ENCODE assay signal across 9 cellular contexts in the genomic region with DNA sequence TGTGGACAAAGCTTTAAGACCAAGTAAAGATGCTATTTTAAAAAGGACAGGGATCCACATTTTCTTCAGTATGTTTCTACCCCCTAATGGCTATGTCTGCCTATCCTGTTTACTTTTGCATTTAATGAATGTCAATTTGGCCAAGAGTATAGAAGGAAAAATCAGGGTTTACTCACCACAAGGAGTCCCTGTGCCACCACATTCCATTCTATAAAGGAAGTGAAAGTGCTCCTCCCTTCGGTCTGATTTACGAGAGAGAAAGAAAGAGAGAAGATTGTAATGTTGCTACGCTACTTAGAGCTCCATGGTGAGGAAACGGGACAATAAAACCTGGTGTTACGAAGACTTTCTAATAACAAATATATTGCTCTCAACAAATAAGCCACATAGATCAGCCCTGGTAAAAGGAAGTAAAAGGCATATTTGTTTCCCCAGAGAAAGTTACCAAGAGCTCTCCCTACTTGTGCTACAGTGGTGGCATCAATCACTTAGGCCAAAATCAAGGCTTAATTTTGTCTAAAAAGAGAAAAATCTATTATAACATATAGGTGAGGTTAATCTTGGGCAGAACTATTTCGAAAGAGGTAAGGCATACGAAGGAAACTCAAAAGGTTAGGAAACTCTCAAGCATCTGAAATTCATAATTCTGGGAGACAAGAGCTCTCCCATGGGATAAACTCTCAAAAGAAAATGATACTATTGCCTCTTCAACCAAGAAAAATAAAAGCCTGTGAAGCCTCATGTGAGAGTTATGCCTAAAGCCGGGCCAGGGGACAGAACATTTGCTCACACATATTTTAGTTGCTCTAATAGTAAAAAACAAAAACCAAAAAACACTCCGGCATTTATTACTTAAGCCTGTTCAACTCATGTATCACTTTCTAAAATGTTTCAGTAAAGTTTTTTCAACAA. TPM values are rescaled to one million over a fixed set of nuclear protein-coding genes. Genes with fewer than 3 reads are reported as not detected.
DNase-seq lines count a peak whose midpoint lies in the region; ATAC-seq and TF ChIP-seq lines count a peak whose summit lies in the region.
"Had no signal": no experiment of that assay in that cellular context is flagged by ENCODE, and none has a peak within 500 bp of the region (broad histone marks: within the 10 kb centered on the region; RNA-seq: fewer than 3 reads in every experiment).

No MANE protein-coding gene starts in this region.

- peaks cover 9% of the 10 kb centered on the region for H3K36me3 Mint-ChIP-seq in activated CD4-positive, alpha-beta memory T cell treated with anti-CD3 and anti-CD28 coated beads for 36 hours

- intact Hi-C loops in mammary epithelial cell (cut with micrococcal nuclease): loop anchor here (1.0 to 2.0 kb wide), 2 partner anchors 30 to 69 kb away; a partner anchor contains a TSS
- intact Hi-C loops in left colon (cut with DNase I, micrococcal nuclease): loop anchor here in 1 of 2 donors (10.0 kb wide), 1 partner anchor 172 kb away; no protein-coding TSS in a partner anchor
- intact Hi-C loops in tibial artery (cut with DNase I; ENCODE audit: low total_unique reads): loop anchor here (5.0 kb wide), 1 partner anchor 61 kb away; no protein-coding TSS in a partner anchor
- intact Hi-C loops in activated CD4-positive, alpha-beta memory T cell treated with anti-CD3 and anti-CD28 coated beads for 36 hours (cut with micrococcal nuclease): no loop called here

- no TSS peak for BruUV-seq in mammary epithelial cell (replicated peaks; lab: Mats Ljungman, UMichigan)

- in situ Hi-C loops in mammary epithelial cell (cut with MboI; ENCODE audit: low sequenced_read_pairs in 2 of 2): loop anchor here in 1 of 2 donors (5.0 kb wide), 1 partner anchor 169 kb away; no protein-coding TSS in a partner anchor

- POLR2A ChIA-PET in activated CD4-positive, alpha-beta memory T cell treated with anti-CD3 and anti-CD28 coated beads for 36 hours (lab: Charles Lee): no interaction called here

- peak overlapping the region; percentile 22 to 35 (median 26) for H3K4me3 ChIP-seq in mammary epithelial cell (replicated peaks in 1 of 3; ENCODE audit: insufficient read depth in 1 of 3, low read depth in 2 of 3, low read length in 3 of 3)
- H3K4me3 ChIP-seq in tibial artery: peak overlapping the region; percentile 38 to 40

- H3K79me2 ChIP-seq in mammary epithelial cell (ENCODE audit: insufficient read depth, low read length): no peaks in the 10 kb centered on the region

- no peak overlapping the region for H3K27ac ChIP-seq in C4-2B
- peak overlapping the region; percentile 71 for H3K27ac ChIP-seq in mammary epithelial cell (ENCODE audit: insufficient read depth, low read depth, low read length)
- H3K27ac ChIP-seq in tibial artery: peak overlapping the region; percentile 68 to 71
- H3K27ac ChIP-seq: HL-60 had no signal

- no peak overlapping the region for H3K4me3 Mint-ChIP-seq in activated CD4-positive, alpha-beta memory T cell treated with anti-CD3 and anti-CD28 coated beads for 36 hours

- peak; percentile 61 for TF ChIP-seq CTCF in C4-2B (conservative IDR thresholded peaks at IDR 0.05)
- TF ChIP-seq CTCF in mammary epithelial cell (conservative IDR thresholded peaks at IDR 0.05 in 1 of 2, IDR thresholded peaks at IDR 0.05 in 1 of 2; ENCODE audit: extremely low read depth in 1 of 2, insufficient read depth in 1 of 2, low read depth in 1 of 2, low read length in 2 of 2): peak; percentile 25 to 55
- peak; percentile 45 to 47 for TF ChIP-seq CTCF in tibial artery (IDR thresholded peaks at IDR 0.05)

- H3K4me1 ChIP-seq in mammary epithelial cell (ENCODE audit: insufficient read depth, low read length) (peaks cover 14% of the 10 kb centered on the region), tibial artery (peaks cover 0 to 68% (median 19%) of the 10 kb centered on the region in 4 donors)

- CTCF ChIA-PET in mammary epithelial cell (lab: Charles Lee; ENCODE audit: low non-redundant PET): interaction anchor here (0.6 to 1.2 kb wide), 4 partner anchors 68 to 267 kb away, joined by 3 to 6 read pairs (median 4); no protein-coding TSS in a partner anchor
- CTCF ChIA-PET in activated CD4-positive, alpha-beta memory T cell treated with anti-CD3 and anti-CD28 coated beads for 36 hours (lab: Charles Lee): interaction anchor here (1.2 to 2.0 kb wide), 2 partner anchors 9 to 68 kb away, joined by 5 to 11 read pairs; no protein-coding TSS in a partner anchor

- H3K27me3 ChIP-seq in mammary epithelial cell (ENCODE audit: insufficient read depth, low read length) (no peaks in the 10 kb centered on the region), tibial artery (no peaks in the 10 kb centered on the region)

- no peaks in the 10 kb centered on the region for H3K27me3 Mint-ChIP-seq in activated CD4-positive, alpha-beta memory T cell treated with anti-CD3 and anti-CD28 coated beads for 36 hours

- no peak overlapping the region for H3K27ac Mint-ChIP-seq in activated CD4-positive, alpha-beta memory T cell treated with anti-CD3 and anti-CD28 coated beads for 36 hours

- H3K9me3 ChIP-seq in mammary epithelial cell (replicated peaks; ENCODE audit: insufficient read depth, low read length) (no peaks in the 10 kb centered on the region), tibial artery (no peaks in the 10 kb centered on the region)

- peak overlapping the region; percentile 83 for H3K4me2 ChIP-seq in mammary epithelial cell (ENCODE audit: insufficient read depth, low read depth, low read length)

- WGBS in mammary epithelial cell (ENCODE audit: low coverage, missing lambda C conversion rate): 35% methylated on average over 9 of the region's 9 CpGs

- no peaks in the 10 kb centered on the region for H4K20me1 ChIP-seq in mammary epithelial cell (ENCODE audit: insufficient read depth, low read length)

- H3K9ac ChIP-seq in mammary epithelial cell (ENCODE audit: insufficient read depth, low read length): peak overlapping the region; percentile 52

- no peaks in the 10 kb centered on the region for H3K36me3 ChIP-seq in mammary epithelial cell (ENCODE audit: insufficient read depth, low read length)
- H3K36me3 ChIP-seq in tibial artery: peaks cover 0 to 6% (median 0%) of the 10 kb centered on the region in 3 donors

- peak; percentile 76 for ATAC-seq in GM21717 (IDR thresholded peaks at IDR 0.05; ENCODE audit: unreplicated experiment)
- ATAC-seq in left colon: peak; percentile 99

- no peaks in the 10 kb centered on the region for H3K9me3 Mint-ChIP-seq in activated CD4-positive, alpha-beta memory T cell treated with anti-CD3 and anti-CD28 coated beads for 36 hours

- DNase-seq in NAMALWA (ENCODE audit: low spot score) (peak; percentile 29), mammary epithelial cell (peak; percentile 72), left colon (no peak), tibial artery (no peak)
- no peak for DNase-seq in stimulated activated CD4-positive, alpha-beta T cell treated with anti-CD3 and anti-CD28 coated beads, Interleukin-12 subunit alpha, Interleukin-12 subunit beta, amount 100 ng/mL, for 4 hours
- DNase-seq in activated CD4-positive, alpha-beta memory T cell treated with anti-CD3 and anti-CD28 coated beads for 36 hours: no peak

- peaks cover 16% of the 10 kb centered on the region for H3K4me1 Mint-ChIP-seq in activated CD4-positive, alpha-beta memory T cell treated with anti-CD3 and anti-CD28 coated beads for 36 hours (ENCODE audit: low read depth)

- dilution Hi-C loops in mammary epithelial cell (cut with HindIII; ENCODE audit: low sequenced_read_pairs): no loop called here

- H2AFZ ChIP-seq in mammary epithelial cell (ENCODE audit: low read depth, low read length): peak overlapping the region; percentile 77

RNA-seq across cellular contexts. Expression of a gene that starts 29.5 kb away (rescaled TPM):
- 10 to 100 TPM; 16.2 to 21.1 TPM for total RNA-seq in mammary epithelial cell
- polyA plus RNA-seq in mammary epithelial cell: 7.8 TPM
- polyA minus RNA-seq in mammary epithelial cell: 7.9 TPM
- 10 to 100 TPM; 37.5 to 41.2 TPM for total RNA-seq in left colon
- 10 to 100 TPM; 35.6 TPM for total RNA-seq in activated CD4-positive, alpha-beta memory T cell treated with anti-CD3 and anti-CD28 coated beads for 36 hours

Comparison
In these comparisons a context has a peak if more than half of its experiments do, and no peak if none do; other contexts are left out.
1. DNase-seq: peak in NAMALWA (single experiment) and mammary epithelial cell (single experiment); none in left colon (0 of 2), tibial artery (0 of 2), stimulated activated CD4-positive, alpha-beta T cell treated with anti-CD3 and anti-CD28 coated beads, Interleukin-12 subunit alpha, Interleukin-12 subunit beta, amount 100 ng/mL, for 4 hours (single experiment) and activated CD4-positive, alpha-beta memory T cell treated with anti-CD3 and anti-CD28 coated beads for 36 hours (single experiment).
2. Peak in every context shown above with its lines, with median percentiles within 50 percentile points of each other: CTCF ChIP-seq.